21 cellular contexts compared by ENCODE assay signal in genomic region chr16:3460585-3460984, GRCh38. TPM values are rescaled to one million over a fixed set of nuclear protein-coding genes. Genes with fewer than 3 reads are reported as not detected.
A peak's percentile ranks its signal among the peaks of the same experiment; 100 is the strongest.
DNase-seq lines count a peak whose midpoint lies in the region; ATAC-seq and TF ChIP-seq lines count a peak whose summit lies in the region.
"Had no signal": no experiment of that assay in that cellular context is flagged by ENCODE, and none has a peak within 500 bp of the region (broad histone marks: within the 10 kb centered on the region; RNA-seq: fewer than 3 reads in every experiment).

No MANE protein-coding gene starts in this region.

- H3F3A ChIP-seq in GM23338 (replicated peaks; ENCODE audit: low read depth) = peaks cover 11% of the 10 kb centered on the region

- H3K27me3 Mint-ChIP-seq in T-helper 2 cell treated with Interferon-gamma antibody and Interleukin-4, amounts not matched to agents 5 μg/mL and 100 μg/mL, for 36 hours (ENCODE audit: low read depth) = no peaks in the 10 kb centered on the region
- peaks cover 25% of the 10 kb centered on the region for H3K27me3 Mint-ChIP-seq in GM23338 (ENCODE audit: insufficient read depth, low read depth, poor library complexity)
- no peaks in the 10 kb centered on the region for H3K27me3 Mint-ChIP-seq in neural crest cell (ENCODE audit: low read depth)
- H3K27me3 Mint-ChIP-seq in activated T-helper 2 cell treated with anti-CD3 and anti-CD28 coated beads, Interferon-gamma antibody, Interleukin-2, Interleukin-4, amounts not matched to agents 10 μg/mL and 5 μg/mL and 100 μg/mL, durations not matched to agents 14 hours and 24 hours and 36 hours (ENCODE audit: low read depth) = no peaks in the 10 kb centered on the region

- ATAC-seq in GM23338 (no peak), omental fat pad (ENCODE audit: low FRiP score) (no peak)

- no peak for DNase-seq in T-helper 2 cell treated with Interferon-gamma antibody and Interleukin-4, amounts not matched to agents 5 μg/mL and 100 μg/mL, for 36 hours (ENCODE audit: low spot score)
- DNase-seq in T-helper 2 cell = no peak
- DNase-seq in GM23338 (ENCODE audit: low spot score) = no peak
- no peak for DNase-seq in adrenal gland
- DNase-seq in neural crest cell (ENCODE audit: low read depth, low spot score) = no peak
- DNase-seq in omental fat pad (ENCODE audit: low spot score) = no peak
- DNase-seq in activated T-helper 2 cell treated with anti-CD3 and anti-CD28 coated beads, Interferon-gamma antibody, Interleukin-2, Interleukin-4, amounts not matched to agents 10 μg/mL and 5 μg/mL and 100 μg/mL, durations not matched to agents 14 hours and 24 hours and 36 hours (ENCODE audit: low spot score) = no peak
- DNase-seq in NCI-H69 (lab: John Stamatoyannopoulos, UW) = no peak
- DNase-seq: 8988T; activated CD4-positive, alpha-beta T cell treated with anti-CD3 and anti-CD28 coated beads, Interleukin-2, amount 50 U/mL, for 48 hours; activated naive CD4-positive, alpha-beta T cell treated with Interleukin-2 at 50 U/mL for 16 hours; central memory CD4-positive, alpha-beta T cell; foreskin melanocyte; GF-D8; Karpas-422; NCI-H1436; SIG-M5; stimulated activated CD4-positive, alpha-beta T cell treated with anti-CD3 and anti-CD28 coated beads, Interleukin-12 subunit alpha, Interleukin-12 subunit beta, amount 100 ng/mL, for 4 hours had no signal

- intact Hi-C loops in adrenal gland (cut with DNase I) = no loop called here
- intact Hi-C loops in activated T-helper 2 cell treated with anti-CD3 and anti-CD28 coated beads, Interferon-gamma antibody, Interleukin-2, Interleukin-4, amounts not matched to agents 10 μg/mL and 5 μg/mL and 100 μg/mL, durations not matched to agents 14 hours and 24 hours and 36 hours (cut with micrococcal nuclease) = no loop called here

- H3K9me3 Mint-ChIP-seq in T-helper 2 cell treated with Interferon-gamma antibody and Interleukin-4, amounts not matched to agents 5 μg/mL and 100 μg/mL, for 36 hours = no peaks in the 10 kb centered on the region
- H3K9me3 Mint-ChIP-seq in GM23338 (no peaks in the 10 kb centered on the region; the same call in 2 of the 3 replicates), neural crest cell (no peaks in the 10 kb centered on the region)
- no peaks in the 10 kb centered on the region for H3K9me3 Mint-ChIP-seq in activated T-helper 2 cell treated with anti-CD3 and anti-CD28 coated beads, Interferon-gamma antibody, Interleukin-2, Interleukin-4, amounts not matched to agents 10 μg/mL and 5 μg/mL and 100 μg/mL, durations not matched to agents 14 hours and 24 hours and 36 hours

- H3K27ac ChIP-seq in GM23338 (ENCODE audit: low read depth) (no peak overlapping the region), adrenal gland (peak overlapping the region in 4 of 5 donors; percentile 15 to 97 (median 43))

- no peak overlapping the region for H3K4me3 ChIP-seq in GM23338
- H3K4me3 ChIP-seq in adrenal gland = no peak overlapping the region

- peak overlapping the region; percentile 28 for H3K27ac Mint-ChIP-seq in T-helper 2 cell treated with Interferon-gamma antibody and Interleukin-4, amounts not matched to agents 5 μg/mL and 100 μg/mL, for 36 hours
- H3K27ac Mint-ChIP-seq in GM23338 = no peak overlapping the region
- no peak overlapping the region for H3K27ac Mint-ChIP-seq in neural crest cell (ENCODE audit: unreplicated experiment)
- no peak overlapping the region for H3K27ac Mint-ChIP-seq in activated T-helper 2 cell treated with anti-CD3 and anti-CD28 coated beads, Interferon-gamma antibody, Interleukin-2, Interleukin-4, amounts not matched to agents 10 μg/mL and 5 μg/mL and 100 μg/mL, durations not matched to agents 14 hours and 24 hours and 36 hours

- H3K4me1 Mint-ChIP-seq in T-helper 2 cell treated with Interferon-gamma antibody and Interleukin-4, amounts not matched to agents 5 μg/mL and 100 μg/mL, for 36 hours (ENCODE audit: low read depth) = peaks cover 43% of the 10 kb centered on the region
- H3K4me1 Mint-ChIP-seq in GM23338 (peaks cover 46% of the 10 kb centered on the region), neural crest cell (peaks cover 55% of the 10 kb centered on the region)
- H3K4me1 Mint-ChIP-seq in activated T-helper 2 cell treated with anti-CD3 and anti-CD28 coated beads, Interferon-gamma antibody, Interleukin-2, Interleukin-4, amounts not matched to agents 10 μg/mL and 5 μg/mL and 100 μg/mL, durations not matched to agents 14 hours and 24 hours and 36 hours (ENCODE audit: low read depth) = peaks cover 35% of the 10 kb centered on the region

- H2AFZ ChIP-seq in GM23338 = no peak overlapping the region

- 79 to 82% (median 82%) methylated on average over 8 of the region's 8 CpGs for WGBS in adrenal gland, 4 donors

- H3K4me1 ChIP-seq in GM23338 (ENCODE audit: insufficient read depth) (peaks cover 51% of the 10 kb centered on the region), adrenal gland (replicated peaks in 1 of 2) (peaks cover 30 to 67% of the 10 kb centered on the region in 2 donors)

- peaks cover 68% of the 10 kb centered on the region for H3K79me2 ChIP-seq in GM23338 (replicated peaks; ENCODE audit: insufficient read depth)

- no peaks in the 10 kb centered on the region for H3K36me3 ChIP-seq in GM23338 (ENCODE audit: insufficient read depth)
- no peaks in the 10 kb centered on the region for H3K36me3 ChIP-seq in adrenal gland (replicated peaks in 1 of 2)

- no peaks in the 10 kb centered on the region for H3K27me3 ChIP-seq in GM23338 (ENCODE audit: insufficient read depth)
- no peaks in the 10 kb centered on the region for H3K27me3 ChIP-seq in adrenal gland

- H3K9me2 ChIP-seq in GM23338 (ENCODE audit: insufficient read depth) = no peaks in the 10 kb centered on the region

- H3K9me3 ChIP-seq in adrenal gland (replicated peaks in 1 of 3) = no peaks in the 10 kb centered on the region

- H3K4me2 ChIP-seq in GM23338 = peak overlapping the region; percentile 23

- peaks cover 11% of the 10 kb centered on the region for H3K36me3 Mint-ChIP-seq in T-helper 2 cell treated with Interferon-gamma antibody and Interleukin-4, amounts not matched to agents 5 μg/mL and 100 μg/mL, for 36 hours (ENCODE audit: low read depth)
- 0 out of 3 replicates have a peak, but pooled peaks cover 3% of the 10 kb centered on the region for H3K36me3 Mint-ChIP-seq in GM23338 (ENCODE audit: low read depth)
- H3K36me3 Mint-ChIP-seq in neural crest cell (ENCODE audit: low read depth) = no peaks in the 10 kb centered on the region
- peaks cover 14% of the 10 kb centered on the region for H3K36me3 Mint-ChIP-seq in activated T-helper 2 cell treated with anti-CD3 and anti-CD28 coated beads, Interferon-gamma antibody, Interleukin-2, Interleukin-4, amounts not matched to agents 10 μg/mL and 5 μg/mL and 100 μg/mL, durations not matched to agents 14 hours and 24 hours and 36 hours (ENCODE audit: low read depth)

- H3K4me3 Mint-ChIP-seq in T-helper 2 cell treated with Interferon-gamma antibody and Interleukin-4, amounts not matched to agents 5 μg/mL and 100 μg/mL, for 36 hours = peak overlapping the region; percentile 51
- H3K4me3 Mint-ChIP-seq in GM23338 = no peak overlapping the region; the same call in 1 of the 3 replicates
- H3K4me3 Mint-ChIP-seq in neural crest cell = peak overlapping the region; percentile 92
- H3K4me3 Mint-ChIP-seq in activated T-helper 2 cell treated with anti-CD3 and anti-CD28 coated beads, Interferon-gamma antibody, Interleukin-2, Interleukin-4, amounts not matched to agents 10 μg/mL and 5 μg/mL and 100 μg/mL, durations not matched to agents 14 hours and 24 hours and 36 hours (ENCODE audit: low read depth) = no peak overlapping the region

- TF ChIP-seq POLR2A in adrenal gland (IDR thresholded peaks at IDR 0.05) = no peak

- peaks cover 34% of the 10 kb centered on the region for H4K20me1 ChIP-seq in GM23338 (replicated peaks; ENCODE audit: insufficient read depth)

- no peak for TF ChIP-seq CTCF in GM23338 (conservative IDR thresholded peaks at IDR 0.05; ENCODE audit: low read depth in 2 of 2)
- TF ChIP-seq CTCF in adrenal gland (IDR thresholded peaks at IDR 0.05) = no peak
- no peak for TF ChIP-seq CTCF in neural crest cell (conservative IDR thresholded peaks at IDR 0.05)
- no peak for TF ChIP-seq CTCF in omental fat pad (IDR thresholded peaks at IDR 0.05)

RNA-seq across cellular contexts. Expression of gene NAA60, which starts 17.1 kb away (rescaled TPM):
- 32.4 and 42.6 TPM in 2 replicates for total RNA-seq in GM23338 (2014; rRNA removed; shearing (Covaris generic))
- polyA plus RNA-seq in GM23338 (2016; fragmentation: Nextera tagmentation; extraction: Ambion mirVana) (36.5 and 40.3 TPM in 2 replicates), adrenal gland (10 to 100 TPM; 67.5 to 96.3 (median 86.3) TPM)
- total RNA-seq in adrenal gland (10 to 100 TPM; 42.0 to 66.0 (median 51.5) TPM), neural crest cell (48.9 and 55.3 TPM in 2 replicates), omental fat pad (10 to 100 TPM; 17.0 to 31.7 (median 26.5) TPM)
- 31.0 and 36.2 TPM in 2 replicates for total RNA-seq in activated T-helper 2 cell treated with anti-CD3 and anti-CD28 coated beads, Interferon-gamma antibody, Interleukin-2, Interleukin-4, amounts not matched to agents 10 μg/mL and 5 μg/mL and 100 μg/mL, durations not matched to agents 14 hours and 24 hours and 36 hours

RNA-seq across cellular contexts. Expression of gene ZNF597, which starts 17.3 kb away (rescaled TPM):
- 2.4 and 3.8 TPM in 2 replicates for total RNA-seq in GM23338 (2014; rRNA removed; shearing (Covaris generic))
- polyA plus RNA-seq in GM23338 (2016; fragmentation: Nextera tagmentation; extraction: Ambion mirVana) (0.87 and 1.2 TPM in 2 replicates), adrenal gland (1 to 10 TPM; 1.2 to 2.9 (median 1.3) TPM)
- total RNA-seq in adrenal gland (1 to 10 TPM; 1.8 to 3.7 (median 2.8) TPM), neural crest cell (2.0 and 2.2 TPM in 2 replicates), omental fat pad (1 to 10 TPM; 2.0 to 3.3 (median 2.7) TPM)
- total RNA-seq in activated T-helper 2 cell treated with anti-CD3 and anti-CD28 coated beads, Interferon-gamma antibody, Interleukin-2, Interleukin-4, amounts not matched to agents 10 μg/mL and 5 μg/mL and 100 μg/mL, durations not matched to agents 14 hours and 24 hours and 36 hours = 1.8 and 1.9 TPM in 2 replicates

RNA-seq across cellular contexts. Expression of gene C16orf90, which starts 34.7 kb away (rescaled TPM):
- not detected in 2 replicates for total RNA-seq in GM23338 (2014; rRNA removed; shearing (Covaris generic))
- polyA plus RNA-seq in GM23338 (2016; fragmentation: Nextera tagmentation; extraction: Ambion mirVana) (not detected in 2 replicates), adrenal gland (not detected)
- total RNA-seq in adrenal gland (not detected), neural crest cell (not detected in 2 replicates), omental fat pad (not detected)
- total RNA-seq in activated T-helper 2 cell treated with anti-CD3 and anti-CD28 coated beads, Interferon-gamma antibody, Interleukin-2, Interleukin-4, amounts not matched to agents 10 μg/mL and 5 μg/mL and 100 μg/mL, durations not matched to agents 14 hours and 24 hours and 36 hours = not detected in 2 replicates
- total RNA-seq: mesenteric fat pad, osteoblast, subcutaneous adipose tissue had no signal

RNA-seq across cellular contexts. Expression of gene CLUAP1, which starts 40.2 kb away (rescaled TPM):
- 3.8 and 7.8 TPM in 2 replicates for total RNA-seq in GM23338 (2014; rRNA removed; shearing (Covaris generic))
- polyA plus RNA-seq in GM23338 (2016; fragmentation: Nextera tagmentation; extraction: Ambion mirVana) (10.9 and 11.3 TPM in 2 replicates), adrenal gland (10 to 100 TPM in 1 of 3 donors, 1 to 10 TPM in 2; 6.9 to 42.8 (median 9.2) TPM)
- total RNA-seq in adrenal gland (10 to 100 TPM; 16.9 to 43.1 (median 20.4) TPM), neural crest cell (30.7 and 33.8 TPM in 2 replicates), omental fat pad (10 to 100 TPM in 2 of 4 donors, 1 to 10 TPM in 2; 8.5 to 17.8 (median 12.5) TPM)
- total RNA-seq in activated T-helper 2 cell treated with anti-CD3 and anti-CD28 coated beads, Interferon-gamma antibody, Interleukin-2, Interleukin-4, amounts not matched to agents 10 μg/mL and 5 μg/mL and 100 μg/mL, durations not matched to agents 14 hours and 24 hours and 36 hours = 13.7 and 19.9 TPM in 2 replicates

RNA-seq across cellular contexts. Expression of gene ZNF174, which starts 59.6 kb away (rescaled TPM):
- 13.2 and 13.8 TPM in 2 replicates for total RNA-seq in GM23338 (2014; rRNA removed; shearing (Covaris generic))
- polyA plus RNA-seq in GM23338 (2016; fragmentation: Nextera tagmentation; extraction: Ambion mirVana) (9.0 and 10.8 TPM in 2 replicates), adrenal gland (10 to 100 TPM in 1 of 3 donors, 1 to 10 TPM in 2; 4.1 to 15.4 (median 5.7) TPM)
- total RNA-seq in adrenal gland (10 to 100 TPM in 7 of 8 donors, 1 to 10 TPM in 1; 8.6 to 22.2 (median 12.4) TPM), neural crest cell (12.8 and 15.5 TPM in 2 replicates), omental fat pad (10 to 100 TPM in 1 of 4 donors, 1 to 10 TPM in 3; 6.2 to 16.6 (median 8.6) TPM)
- 9.2 and 11.1 TPM in 2 replicates for total RNA-seq in activated T-helper 2 cell treated with anti-CD3 and anti-CD28 coated beads, Interferon-gamma antibody, Interleukin-2, Interleukin-4, amounts not matched to agents 10 μg/mL and 5 μg/mL and 100 μg/mL, durations not matched to agents 14 hours and 24 hours and 36 hours

Comparison
In these comparisons a context has a peak if more than half of its experiments do, and no peak if none do; other contexts are left out.
1. H3K4me3 Mint-ChIP-seq: peak in T-helper 2 cell treated with Interferon-gamma antibody and Interleukin-4, amounts not matched to agents 5 μg/mL and 100 μg/mL, for 36 hours (single experiment) and neural crest cell (single experiment); none in GM23338 (single experiment) and activated T-helper 2 cell treated with anti-CD3 and anti-CD28 coated beads, Interferon-gamma antibody, Interleukin-2, Interleukin-4, amounts not matched to agents 10 μg/mL and 5 μg/mL and 100 μg/mL, durations not matched to agents 14 hours and 24 hours and 36 hours (single experiment).